ENCODE assay signal across 8 cellular contexts in genomic region chr7:17940302-17941170, GRCh38. TPM values are rescaled to one million over a fixed set of nuclear protein-coding genes. Genes with fewer than 3 reads are reported as not detected.
DNase-seq lines count a peak whose midpoint lies in the region; ATAC-seq and TF ChIP-seq lines count a peak whose summit lies in the region.

TSS of gene SNX13 (minus strand) at chr7:17940494. CDS start at chr7:17940295, 199 bp downstream.

- TF ChIP-seq CTCF in LNCAP (IDR thresholded peaks at IDR 0.05) (peak; percentile 37; the same call in 1 of the 2 replicates), fibroblast of mammary gland (conservative IDR thresholded peaks at IDR 0.05; ENCODE audit: control insufficient read depth, insufficient read depth, low read depth, low read length) (no peak), natural killer cell (IDR thresholded peaks at IDR 0.05) (peak; percentile 29)

- peak within 1 kb of the TSS; percentile 91 for H3K4me3 ChIP-seq in fibroblast of mammary gland (ENCODE audit: control insufficient read depth, low read depth, low read length)

- peak; percentile 94 for ATAC-seq in activated T-helper 17 cell treated with anti-CD3 and anti-CD28 coated beads, Interleukin-2, amount 50 U/mL, for 72 hours (replicated peaks)
- peak; percentile 92 to 97 (median 96) for ATAC-seq in natural killer cell

- peaks cover 30% of the 10 kb centered on the region for H3K4me1 Mint-ChIP-seq in activated T-helper 17 cell treated with anti-CD3 and anti-CD28 coated beads, Interleukin-2, amount 50 U/mL, for 72 hours
- H3K4me1 Mint-ChIP-seq in natural killer cell, result peaks cover 45 to 55% of the 10 kb centered on the region in 2 donors

- DNase-seq in ELF-1 (ENCODE audit: low read depth, low spot score) (peak; percentile 95), GOT3 (lab: John Stamatoyannopoulos, UW) (peak; percentile 66), RPMI8226 (peak; percentile 96), fibroblast of mammary gland (ENCODE audit: low read depth) (peak; percentile 89), natural killer cell (peak; percentile 88)
- DNase-seq in stimulated activated naive CD4-positive, alpha-beta T cell treated with Interleukin-2 at 50 U/mL for 16 hours (lab: John Stamatoyannopoulos, UW), result peak; percentile 84

- intact Hi-C loops in natural killer cell (cut with micrococcal nuclease), result no loop called here

- peak within 1 kb of the TSS; percentile 92 for H3K4me3 Mint-ChIP-seq in activated T-helper 17 cell treated with anti-CD3 and anti-CD28 coated beads, Interleukin-2, amount 50 U/mL, for 72 hours
- peak within 1 kb of the TSS; percentile 99 for H3K4me3 Mint-ChIP-seq in natural killer cell

- H3K27ac Mint-ChIP-seq in activated T-helper 17 cell treated with anti-CD3 and anti-CD28 coated beads, Interleukin-2, amount 50 U/mL, for 72 hours, result peak within 1 kb of the TSS; percentile 91
- peak within 1 kb of the TSS; percentile 99 to 100 for H3K27ac Mint-ChIP-seq in natural killer cell

- peaks cover 6% of the 10 kb centered on the region for H3K36me3 Mint-ChIP-seq in activated T-helper 17 cell treated with anti-CD3 and anti-CD28 coated beads, Interleukin-2, amount 50 U/mL, for 72 hours (ENCODE audit: low read depth)
- no peaks in the 10 kb centered on the region for H3K36me3 Mint-ChIP-seq in natural killer cell

- H3K27me3 Mint-ChIP-seq in activated T-helper 17 cell treated with anti-CD3 and anti-CD28 coated beads, Interleukin-2, amount 50 U/mL, for 72 hours, result no peaks in the 10 kb centered on the region
- H3K27me3 Mint-ChIP-seq in natural killer cell (ENCODE audit: low read depth in 2 of 2), result peaks cover 0 to 2% of the 10 kb centered on the region in 2 donors

- no peaks in the 10 kb centered on the region for H3K9me3 Mint-ChIP-seq in activated T-helper 17 cell treated with anti-CD3 and anti-CD28 coated beads, Interleukin-2, amount 50 U/mL, for 72 hours
- no peaks in the 10 kb centered on the region for H3K9me3 Mint-ChIP-seq in natural killer cell

RNA-seq across cellular contexts. Expression of gene SNX13, which starts in this region (rescaled TPM):
- 10 to 100 TPM; 20.6 to 23.5 TPM for total RNA-seq in activated T-helper 17 cell treated with anti-CD3 and anti-CD28 coated beads, Interleukin-2, amount 50 U/mL, for 72 hours
- total RNA-seq in natural killer cell, result 10 to 100 TPM; 34.8 to 38.5 (median 37.4) TPM

Comparison
In these comparisons a context has a peak if more than half of its experiments do, and no peak if none do; other contexts are left out.
1. Peak in every context shown above with its lines: DNase-seq, ATAC-seq and H3K4me3 ChIP-seq.